ENCODE assay signal across 8 cellular contexts in the genomic region with DNA sequence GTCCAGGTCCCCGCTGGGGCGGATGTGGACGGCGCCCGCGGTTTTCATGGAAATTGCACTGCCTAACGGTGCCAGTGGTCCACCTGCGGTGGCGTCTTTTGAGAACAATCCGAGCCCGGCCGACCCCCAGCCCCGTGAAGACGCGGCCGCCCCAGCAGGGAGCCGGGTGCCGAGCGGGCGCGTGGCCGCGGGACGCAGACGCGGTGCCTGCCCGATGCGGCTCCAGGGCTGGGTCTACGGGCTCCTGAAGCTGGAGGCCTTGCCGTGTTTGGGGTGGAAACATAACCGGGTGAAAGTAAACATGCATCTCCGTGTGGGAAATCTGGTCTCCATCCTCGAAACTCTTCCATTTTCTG. TPM values are rescaled to one million over a fixed set of nuclear protein-coding genes. Genes with fewer than 3 reads are reported as not detected.
A peak's percentile ranks its signal among the peaks of the same experiment; 100 is the strongest.
DNase-seq lines count a peak whose midpoint lies in the region; ATAC-seq and TF ChIP-seq lines count a peak whose summit lies in the region.

No MANE protein-coding gene starts in this region.

- H3K27me3 ChIP-seq in foreskin keratinocyte = no peaks in the 10 kb centered on the region
- no peaks in the 10 kb centered on the region for H3K27me3 ChIP-seq in psoas muscle (ENCODE audit: insufficient read depth in 3 of 3, low read length in 2 of 3)

- H3K4me1 Mint-ChIP-seq in activated CD4-positive, alpha-beta memory T cell treated with anti-CD3 and anti-CD28 coated beads, Interleukin-2, amount 10 ng/mL, durations not matched to agents 7 days and 5 days = peaks cover 52% of the 10 kb centered on the region

- no peaks in the 10 kb centered on the region for H3K27me3 Mint-ChIP-seq in activated CD4-positive, alpha-beta memory T cell treated with anti-CD3 and anti-CD28 coated beads, Interleukin-2, amount 10 ng/mL, durations not matched to agents 7 days and 5 days

- ATAC-seq in GM18867 (IDR thresholded peaks at IDR 0.05; ENCODE audit: unreplicated experiment) (peak; percentile 43), HG03108 (IDR thresholded peaks at IDR 0.05; ENCODE audit: unreplicated experiment) (peak; percentile 26), foreskin keratinocyte (peak; percentile 62), psoas muscle (peak; percentile 36 to 50 (median 45)), GM18517 (IDR thresholded peaks at IDR 0.05; ENCODE audit: unreplicated experiment) (no peak)

- intact Hi-C loops in psoas muscle (cut with DNase I) = loop anchor here in 1 of 2 donors (5.0 kb wide), 1 partner anchor 62 kb away; no protein-coding TSS in a partner anchor

- H3K36me3 ChIP-seq in psoas muscle (ENCODE audit: insufficient read depth in 1 of 2, low read depth in 1 of 2) = no peaks in the 10 kb centered on the region

- POLR2A ChIA-PET in activated CD4-positive, alpha-beta memory T cell treated with anti-CD3 and anti-CD28 coated beads, Interleukin-2, amount 10 ng/mL, durations not matched to agents 7 days and 5 days (lab: Charles Lee) = interaction anchor here (0.5 to 16.1 kb wide), 5 partner anchors 18 to 312 kb away, joined by 3 to 471 read pairs (median 3); no protein-coding TSS in a partner anchor

- TF ChIP-seq CTCF in foreskin keratinocyte (conservative IDR thresholded peaks at IDR 0.05) = no peak
- no peak for TF ChIP-seq CTCF in psoas muscle (IDR thresholded peaks at IDR 0.05)

- H3K27ac Mint-ChIP-seq in activated CD4-positive, alpha-beta memory T cell treated with anti-CD3 and anti-CD28 coated beads, Interleukin-2, amount 10 ng/mL, durations not matched to agents 7 days and 5 days = peak overlapping the region; percentile 92

- CTCF ChIA-PET in activated CD4-positive, alpha-beta memory T cell treated with anti-CD3 and anti-CD28 coated beads, Interleukin-2, amount 10 ng/mL, durations not matched to agents 7 days and 5 days (lab: Charles Lee) = interaction anchor here (2.3 to 5.6 kb wide), 3 partner anchors 12 to 34 kb away, joined by 9 to 36 read pairs (median 10); no protein-coding TSS in a partner anchor

- WGBS in psoas muscle, 3 donors = 0 to 1% (median 0%) methylated on average over 21 to 33 of the region's 33 CpGs

- H3K27ac ChIP-seq in foreskin keratinocyte (peak overlapping the region; percentile 70), psoas muscle (peak overlapping the region; percentile 65)

- no peaks in the 10 kb centered on the region for H3K9me3 Mint-ChIP-seq in activated CD4-positive, alpha-beta memory T cell treated with anti-CD3 and anti-CD28 coated beads, Interleukin-2, amount 10 ng/mL, durations not matched to agents 7 days and 5 days

- DNase-seq in AG08396 (ENCODE audit: low spot score) (peak; percentile 63), foreskin keratinocyte (no peak), psoas muscle (peak in 1 of 2 donors; percentile 28), NCI-H2081 treated with DMSO at 0.1 percent for 48 hours (lab: John Stamatoyannopoulos, UW) (no peak)
- DNase-seq in activated CD4-positive, alpha-beta memory T cell treated with anti-CD3 and anti-CD28 coated beads, Interleukin-2, amount 10 ng/mL, durations not matched to agents 7 days and 5 days = peak; percentile 46

- peak overlapping the region; percentile 88 for H3K4me3 ChIP-seq in psoas muscle

- peaks cover 22% of the 10 kb centered on the region for H3K36me3 Mint-ChIP-seq in activated CD4-positive, alpha-beta memory T cell treated with anti-CD3 and anti-CD28 coated beads, Interleukin-2, amount 10 ng/mL, durations not matched to agents 7 days and 5 days (ENCODE audit: low read depth)

- peaks cover 7% of the 10 kb centered on the region for H3K4me1 ChIP-seq in foreskin keratinocyte
- H3K4me1 ChIP-seq in psoas muscle = peaks cover 13% of the 10 kb centered on the region

- no peaks in the 10 kb centered on the region for H3K9me3 ChIP-seq in psoas muscle

- peak overlapping the region; percentile 88 for H3K4me3 Mint-ChIP-seq in activated CD4-positive, alpha-beta memory T cell treated with anti-CD3 and anti-CD28 coated beads, Interleukin-2, amount 10 ng/mL, durations not matched to agents 7 days and 5 days

RNA-seq across cellular contexts. Expression of gene INPP4A, which starts 0.5 kb away (rescaled TPM):
- total RNA-seq in activated CD4-positive, alpha-beta memory T cell treated with anti-CD3 and anti-CD28 coated beads, Interleukin-2, amount 10 ng/mL, durations not matched to agents 7 days and 5 days = 100 to 1,000 TPM; 123 to 127 TPM
- total RNA-seq in foreskin keratinocyte (12.4 and 13.1 TPM in 2 replicates), psoas muscle (10 to 100 TPM in 3 of 4 donors, 1 to 10 TPM in 1; 9.8 to 19.7 (median 13.1) TPM)
- polyA plus RNA-seq in foreskin keratinocyte (2.9 and 3.0 TPM in 2 replicates), psoas muscle (1 to 10 TPM; 2.2 to 5.4 (median 2.8) TPM)

Comparison
In these comparisons a context has a peak if more than half of its experiments do, and no peak if none do; other contexts are left out.
1. DNase-seq: peak in AG08396 (single experiment) and activated CD4-positive, alpha-beta memory T cell treated with anti-CD3 and anti-CD28 coated beads, Interleukin-2, amount 10 ng/mL, durations not matched to agents 7 days and 5 days (single experiment); none in foreskin keratinocyte (0 of 2) and NCI-H2081 treated with DMSO at 0.1 percent for 48 hours (single experiment).